23 cellular contexts compared by ENCODE assay signal in genomic region chr7:24951441-24951840, GRCh38. TPM values are rescaled to one million over a fixed set of nuclear protein-coding genes. Genes with fewer than 3 reads are reported as not detected.
A peak's percentile ranks its signal among the peaks of the same experiment; 100 is the strongest.
DNase-seq lines count a peak whose midpoint lies in the region; FAIRE-seq and TF ChIP-seq lines count a peak whose summit lies in the region.
"Had no signal": no experiment of that assay in that cellular context is flagged by ENCODE, and none has a peak within 500 bp of the region (broad histone marks: within the 10 kb centered on the region; RNA-seq: fewer than 3 reads in every experiment).

No MANE protein-coding gene starts in this region.

- H3K9me3 Mint-ChIP-seq in astrocyte (ENCODE audit: unreplicated experiment): peaks cover 3% of the 10 kb centered on the region
- H3K9me3 Mint-ChIP-seq: CD4-positive, CD25-positive, alpha-beta regulatory T cell; GM23338 had no signal

- H3K36me3 Mint-ChIP-seq in astrocyte (ENCODE audit: low read depth, unreplicated experiment): peaks cover 2% of the 10 kb centered on the region
- H3K36me3 Mint-ChIP-seq: CD4-positive, CD25-positive, alpha-beta regulatory T cell had no signal

- no peak overlapping the region for H3K4me3 Mint-ChIP-seq in astrocyte (ENCODE audit: unreplicated experiment)
- H3K4me3 Mint-ChIP-seq: CD4-positive, CD25-positive, alpha-beta regulatory T cell; GM23338 had no signal

- peak overlapping the region; percentile 5 for H3K27ac ChIP-seq in OCI-LY1 (ENCODE audit: low read depth, low read length, poor library complexity, severe bottlenecking)
- no peak overlapping the region for H3K27ac ChIP-seq in astrocyte (ENCODE audit: low read depth, low read length)
- H3K27ac ChIP-seq in osteoblast (ENCODE audit: low read depth, low read length): no peak overlapping the region
- H3K27ac ChIP-seq: Peyer's patch had no signal

- H2AFZ ChIP-seq in OCI-LY1 (ENCODE audit: low read length) (no peak overlapping the region), astrocyte (ENCODE audit: low read depth, low read length) (no peak overlapping the region), osteoblast (ENCODE audit: low read length) (peak overlapping the region; percentile 4)
- H2AFZ ChIP-seq: GM23338 had no signal

- H3K27ac Mint-ChIP-seq in astrocyte (ENCODE audit: unreplicated experiment): peak overlapping the region; percentile 10
- H3K27ac Mint-ChIP-seq: CD4-positive, CD25-positive, alpha-beta regulatory T cell; GM23338 had no signal

- peaks cover 18% of the 10 kb centered on the region for H3K4me1 Mint-ChIP-seq in astrocyte (ENCODE audit: low read depth, unreplicated experiment)

- no peaks in the 10 kb centered on the region for H3K27me3 ChIP-seq in OCI-LY1 (ENCODE audit: insufficient read depth, low read length)
- H3K27me3 ChIP-seq in astrocyte (ENCODE audit: insufficient read depth, low read length): no peaks in the 10 kb centered on the region
- no peaks in the 10 kb centered on the region for H3K27me3 ChIP-seq in osteoblast (ENCODE audit: insufficient read depth, low read length)
- H3K27me3 ChIP-seq: Peyer's patch had no signal

- no peaks in the 10 kb centered on the region for H3K9me2 ChIP-seq in OCI-LY1 (ENCODE audit: low read depth, low read length)

- no peaks in the 10 kb centered on the region for H3K27me3 Mint-ChIP-seq in astrocyte (ENCODE audit: low read depth, unreplicated experiment)
- H3K27me3 Mint-ChIP-seq: CD4-positive, CD25-positive, alpha-beta regulatory T cell had no signal

- peaks cover 84% of the 10 kb centered on the region for H3K4me1 ChIP-seq in OCI-LY1 (ENCODE audit: insufficient read depth, low read length, severe bottlenecking)
- H3K4me1 ChIP-seq in astrocyte (ENCODE audit: insufficient read depth, low read length): peaks cover 15% of the 10 kb centered on the region
- H3K4me1 ChIP-seq in osteoblast (ENCODE audit: insufficient read depth, low read length): peaks cover 15% of the 10 kb centered on the region
- H3K4me1 ChIP-seq: Peyer's patch had no signal

- peak; percentile 39 for FAIRE-seq in astrocyte (lab: Jason Lieb, UNC)
- FAIRE-seq: HTR-8/SVneo had no signal

- H3K4me3 ChIP-seq in OCI-LY1 (ENCODE audit: low read depth, low read length, poor library complexity, severe bottlenecking) (no peak overlapping the region), astrocyte (ENCODE audit: insufficient read depth, low read depth, low read length) (no peak overlapping the region), osteoblast (ENCODE audit: insufficient read depth, low read length) (no peak overlapping the region)
- H3K4me3 ChIP-seq: GM23338, Peyer's patch had no signal

- H3F3A ChIP-seq in OCI-LY1 (ENCODE audit: insufficient read depth, low read length): no peaks in the 10 kb centered on the region

- H3K9ac ChIP-seq in OCI-LY1 (ENCODE audit: low read length) (peak overlapping the region; percentile 4; the same call in 1 of the 2 replicates), astrocyte (ENCODE audit: low read length) (no peak overlapping the region)

- DNase-seq in CD1c-positive myeloid dendritic cell (ENCODE audit: extremely low spot score) (peak; percentile 51), astrocyte (ENCODE audit: low read depth) (no peak), osteoblast (ENCODE audit: insufficient read length, low spot score, missing footprints) (no peak), occipital lobe (lab: John Stamatoyannopoulos, UW) (no peak), NCI-H2081 (lab: John Stamatoyannopoulos, UW) (no peak), NCI-H2171 (lab: John Stamatoyannopoulos, UW) (no peak)
- DNase-seq in activated naive CD4-positive, alpha-beta T cell treated with Interleukin-2 at 50 U/mL for 16 hours: no peak
- DNase-seq: CD4-positive, CD25-positive, alpha-beta regulatory T cell; COR-L47; DMS79; HCEC 1CT; Kasumi-1; NCI-H1417 treated with DMSO at 0.1 percent for 48 hours; NCI-H187; NCI-H226; NCI-H510A treated with DMSO at 0.1 percent for 48 hours; NCI-H774; NK-92 treated with Interleukin-12 subunit alpha and Interleukin-12 subunit beta, amount 100 ng/mL, for 24 hours; Peyer's patch; T-helper 1 cell had no signal

- H3K79me2 ChIP-seq in OCI-LY1 (ENCODE audit: insufficient read depth, low read length) (peaks cover 100% of the 10 kb centered on the region), astrocyte (ENCODE audit: insufficient read depth, low read length) (peaks cover 98% of the 10 kb centered on the region), osteoblast (ENCODE audit: insufficient read depth, low read length) (peaks cover 100% of the 10 kb centered on the region)

- H3K9me3 ChIP-seq in OCI-LY1 (ENCODE audit: low read length): no peaks in the 10 kb centered on the region
- H3K9me3 ChIP-seq in astrocyte (ENCODE audit: insufficient read depth, low read depth, low read length): no peaks in the 10 kb centered on the region
- H3K9me3 ChIP-seq in osteoblast (ENCODE audit: low read depth, low read length): no peaks in the 10 kb centered on the region
- H3K9me3 ChIP-seq: Peyer's patch had no signal

- H3K36me3 ChIP-seq in OCI-LY1 (ENCODE audit: insufficient read depth, low read length) (0 out of 2 replicates have a peak, but pooled peaks cover 2% of the 10 kb centered on the region), astrocyte (ENCODE audit: insufficient read depth, low read length) (no peaks in the 10 kb centered on the region), osteoblast (ENCODE audit: insufficient read depth, low read length) (no peaks in the 10 kb centered on the region)
- H3K36me3 ChIP-seq: Peyer's patch had no signal

- H4K20me1 ChIP-seq in OCI-LY1 (ENCODE audit: insufficient read depth, low read length) (no peaks in the 10 kb centered on the region; the same call in 1 of the 2 replicates), astrocyte (ENCODE audit: insufficient read depth, low read length) (peaks cover 61% of the 10 kb centered on the region), osteoblast (ENCODE audit: insufficient read depth, low read length) (no peaks in the 10 kb centered on the region)

- TF ChIP-seq CTCF in OCI-LY1 (IDR thresholded peaks at IDR 0.05; ENCODE audit: low read length) (no peak), astrocyte (IDR thresholded peaks at IDR 0.05; ENCODE audit: insufficient read depth, low read depth, low read length) (no peak), osteoblast (IDR thresholded peaks at IDR 0.05; ENCODE audit: extremely low read depth, low read depth, low read length) (no peak)

- peak overlapping the region; percentile 45 for H3K4me2 ChIP-seq in OCI-LY1 (ENCODE audit: low read length)
- H3K4me2 ChIP-seq in astrocyte (ENCODE audit: low read length): no peak overlapping the region
- peak overlapping the region; percentile 10 for H3K4me2 ChIP-seq in osteoblast (ENCODE audit: insufficient read depth, low read length)
- H3K4me2 ChIP-seq: GM23338 had no signal

RNA-seq across cellular contexts. Expression of gene OSBPL3, which starts 28.5 kb away (rescaled TPM):
- 51.6 and 62.9 TPM in 2 replicates for total RNA-seq in astrocyte
- total RNA-seq in osteoblast: 30.8 and 37.7 TPM in 2 replicates
- total RNA-seq in occipital lobe: 7.3 TPM
